In genomic region chr1:224497714-224498573, GRCh38 we compare ENCODE assay signal across 8 cellular contexts.
DNase-seq lines count a peak whose midpoint lies in the region; ATAC-seq and TF ChIP-seq lines count a peak whose summit lies in the region.

No MANE protein-coding gene starts in this region.

- peak overlapping the region; percentile 58 to 92 for H3K4me3 Mint-ChIP-seq in CD14-positive monocyte

- TF ChIP-seq CTCF in CD14-positive monocyte (IDR thresholded peaks at IDR 0.05) = no peak

- peaks cover 0 to 3% (median 0%) of the 10 kb centered on the region in 7 donors for H3K9me3 Mint-ChIP-seq in CD14-positive monocyte

- peak overlapping the region; percentile 95 to 100 (median 98) for H3K27ac Mint-ChIP-seq in CD14-positive monocyte

- peaks cover 0 to 2% of the 10 kb centered on the region in 2 donors for H3K36me3 Mint-ChIP-seq in CD14-positive monocyte

- H3K27me3 Mint-ChIP-seq in CD14-positive monocyte (ENCODE audit: low read depth in 3 of 3) = peaks cover 0 to 2% (median 0%) of the 10 kb centered on the region in 3 donors

- intact Hi-C loops in CD14-positive monocyte (cut with micrococcal nuclease) = no loop called here

- peak; percentile 80 for DNase-seq in CD14-positive monocyte (ENCODE audit: low spot score)
- peak; percentile 47 to 85 for DNase-seq in SW 1271 (lab: John Stamatoyannopoulos, UW)
- peak; percentile 86 for DNase-seq in astrocyte of the hippocampus (ENCODE audit: low read depth, low spot score)
- DNase-seq in iris pigment epithelial cell (ENCODE audit: low read depth) = peak; percentile 90
- peak; percentile 54 to 59 for DNase-seq in stimulated activated CD4-positive, alpha-beta T cell treated with anti-CD3 and anti-CD28 coated beads, Interleukin-2, amount 100 ng/mL, for 48 hours
- DNase-seq in cerebellar nuclear complex (lab: John Stamatoyannopoulos, UW) = no peak

- ATAC-seq in GM19351 (IDR thresholded peaks at IDR 0.05; ENCODE audit: unreplicated experiment) (peak; percentile 96), HG03442 (IDR thresholded peaks at IDR 0.05; ENCODE audit: unreplicated experiment) (peak; percentile 96)

- peaks cover 69% of the 10 kb centered on the region for H3K4me1 Mint-ChIP-seq in CD14-positive monocyte

Comparison
In these comparisons a context has a peak if more than half of its experiments do, and no peak if none do; other contexts are left out.
1. DNase-seq: peak in CD14-positive monocyte (single experiment), SW 1271 (2 of 2), astrocyte of the hippocampus (single experiment), iris pigment epithelial cell (single experiment) and stimulated activated CD4-positive, alpha-beta T cell treated with anti-CD3 and anti-CD28 coated beads, Interleukin-2, amount 100 ng/mL, for 48 hours (2 of 2); none in cerebellar nuclear complex (0 of 2).